ENCODE assay signal across 9 cellular contexts in genomic region chr2:46645681-46646162, GRCh38. TPM values are rescaled to one million over a fixed set of nuclear protein-coding genes. Genes with fewer than 3 reads are reported as not detected.
DNase-seq lines count a peak whose midpoint lies in the region; ATAC-seq and TF ChIP-seq lines count a peak whose summit lies in the region.
"Had no signal": no experiment of that assay in that cellular context is flagged by ENCODE, and none has a peak within 500 bp of the region (broad histone marks: within the 10 kb centered on the region; RNA-seq: fewer than 3 reads in every experiment).

No MANE protein-coding gene starts in this region.

- H3K4me1 Mint-ChIP-seq in chondrocyte (ENCODE audit: low read depth), result peaks cover 43% of the 10 kb centered on the region
- H3K4me1 Mint-ChIP-seq in CD14-positive monocyte, result no peaks in the 10 kb centered on the region

- H3K9me3 Mint-ChIP-seq in chondrocyte (ENCODE audit: low read depth), result peaks cover 19% of the 10 kb centered on the region
- peaks cover 15 to 30% (median 25%) of the 10 kb centered on the region in 7 donors for H3K9me3 Mint-ChIP-seq in CD14-positive monocyte

- no peaks in the 10 kb centered on the region for H3K27me3 Mint-ChIP-seq in chondrocyte (ENCODE audit: low read depth)
- peaks cover 0 to 3% (median 2%) of the 10 kb centered on the region in 3 donors for H3K27me3 Mint-ChIP-seq in CD14-positive monocyte (ENCODE audit: low read depth in 3 of 3)
- H3K27me3 Mint-ChIP-seq: activated T-cell treated with anti-CD3 and anti-CD28 coated beads, Interleukin-2, amount 50 U/mL, for 24 hours had no signal

- H3K4me3 Mint-ChIP-seq in chondrocyte (ENCODE audit: unreplicated experiment) (no peak overlapping the region), CD14-positive monocyte (no peak overlapping the region)
- H3K4me3 Mint-ChIP-seq: activated T-cell treated with anti-CD3 and anti-CD28 coated beads, Interleukin-2, amount 50 U/mL, for 24 hours had no signal

- TF ChIP-seq CTCF in AG04449 (IDR thresholded peaks at IDR 0.05; ENCODE audit: insufficient read depth, low read length, missing control alignments) (no peak), chondrocyte (IDR thresholded peaks at IDR 0.05) (no peak), CD14-positive monocyte (IDR thresholded peaks at IDR 0.05) (no peak)

- ATAC-seq in HG03457 (IDR thresholded peaks at IDR 0.05; ENCODE audit: unreplicated experiment) (no peak), GM19395 (IDR thresholded peaks at IDR 0.05; ENCODE audit: unreplicated experiment) (no peak), GM21737 (IDR thresholded peaks at IDR 0.05; ENCODE audit: unreplicated experiment) (no peak)

- peak overlapping the region; percentile 98 for H3K27ac Mint-ChIP-seq in chondrocyte (ENCODE audit: unreplicated experiment)
- H3K27ac Mint-ChIP-seq in CD14-positive monocyte, result no peak overlapping the region
- H3K27ac Mint-ChIP-seq: activated T-cell treated with anti-CD3 and anti-CD28 coated beads, Interleukin-2, amount 50 U/mL, for 24 hours had no signal

- no peak overlapping the region for H3K4me3 ChIP-seq in AG04449 (ENCODE audit: low read depth, low read length)

- CTCF ChIA-PET in AG04449 (lab: Yijun Ruan, JAX), result interaction anchor here (0.7 to 5.0 kb wide), 12 partner anchors 10 to 273 kb away, joined by 3 to 40 read pairs (median 8); no protein-coding TSS in a partner anchor

- DNase-seq in AG04449 (ENCODE audit: low read depth, low spot score) (peak; percentile 95), NCI-H1694 treated with DMSO at 0.1 percent for 48 hours (lab: John Stamatoyannopoulos, UW) (peak; percentile 41), chondrocyte (ENCODE audit: low spot score) (no peak), mucosa of gallbladder (ENCODE audit: low spot score) (peak; percentile 28), CD14-positive monocyte (ENCODE audit: low spot score) (no peak)
- DNase-seq: activated T-cell treated with anti-CD3 and anti-CD28 coated beads, Interleukin-2, amount 50 U/mL, for 24 hours had no signal

- H3K36me3 Mint-ChIP-seq in chondrocyte (ENCODE audit: low read depth) (peaks cover 19% of the 10 kb centered on the region), CD14-positive monocyte (peaks cover 13 to 20% of the 10 kb centered on the region in 2 donors)

- intact Hi-C loops in CD14-positive monocyte (cut with micrococcal nuclease), result loop anchor here in 1 of 2 donors (10.0 kb wide), 1 partner anchor 631 kb away; no protein-coding TSS in a partner anchor

- POLR2A ChIA-PET in AG04449 (lab: Yijun Ruan, JAX), result interaction anchor here (1.3 kb wide), 1 partner anchor 9 kb away, joined by 4 read pairs; no protein-coding TSS in a partner anchor

RNA-seq across cellular contexts. Expression of gene CRIPT, which starts 28.7 kb away (rescaled TPM):
- total RNA-seq in chondrocyte (14.1 to 16.0 TPM (median 14.2 TPM) in 3 replicates), mucosa of gallbladder (17.2 TPM)
- polyA plus RNA-seq in CD14-positive monocyte, result 10 to 100 TPM; 16.4 to 16.5 TPM

RNA-seq across cellular contexts. Expression of gene PIGF, which starts 28.9 kb away (rescaled TPM):
- total RNA-seq in chondrocyte (14.5 to 25.5 TPM (median 14.9 TPM) in 3 replicates), mucosa of gallbladder (22.7 TPM)
- polyA plus RNA-seq in CD14-positive monocyte, result 10 to 100 TPM; 33.2 to 36.0 TPM

RNA-seq across cellular contexts. Expression of gene SOCS5, which starts 53.4 kb away (rescaled TPM):
- total RNA-seq in chondrocyte (21.3 to 24.9 TPM (median 23.9 TPM) in 3 replicates), mucosa of gallbladder (20.2 TPM)
- polyA plus RNA-seq in CD14-positive monocyte, result 1 to 10 TPM; 2.3 to 2.8 TPM

Comparison
In these comparisons a context has a peak if more than half of its experiments do, and no peak if none do; other contexts are left out.
1. DNase-seq: peak in AG04449 (single experiment), NCI-H1694 treated with DMSO at 0.1 percent for 48 hours (single experiment) and mucosa of gallbladder (single experiment); none in chondrocyte (single experiment) and CD14-positive monocyte (single experiment).